In the genomic region with DNA sequence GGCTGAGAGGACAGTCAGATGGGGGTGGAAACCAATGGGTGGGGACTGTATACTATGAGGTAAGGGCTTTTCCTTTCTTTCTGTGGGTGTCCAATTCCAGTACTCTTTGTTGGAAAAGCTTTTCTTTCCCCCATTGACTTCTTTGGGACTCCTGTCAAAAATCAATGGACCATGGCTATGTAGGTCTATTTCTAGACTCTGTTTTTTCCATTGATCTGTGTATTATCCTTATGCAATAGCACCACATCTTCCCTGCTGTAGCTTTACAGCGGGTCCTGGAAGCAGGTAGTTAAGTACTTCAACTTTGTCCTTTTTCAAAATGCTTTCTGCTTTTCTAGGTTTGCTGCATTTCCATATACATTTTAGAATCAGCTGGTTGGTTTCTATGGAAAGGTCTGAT, we compare ENCODE assay signal across 9 cellular contexts. TPM values are rescaled to one million over a fixed set of nuclear protein-coding genes. Genes with fewer than 3 reads are reported as not detected.
"Had no signal": no experiment of that assay in that cellular context is flagged by ENCODE, and none has a peak within 500 bp of the region (broad histone marks: within the 10 kb centered on the region; RNA-seq: fewer than 3 reads in every experiment).

No MANE protein-coding gene starts in this region.

- ATAC-seq: HCT116 had no signal

- H3K4me3 ChIP-seq: GM23248, HAP-1 had no signal

- H3K27ac ChIP-seq: GM23248, HL-60, KMS-11 had no signal

- H3K4me1 ChIP-seq: HAP-1 had no signal

- H2AFZ ChIP-seq: GM23248 had no signal

- H3K4me2 ChIP-seq: KMS-11 had no signal

- H3K36me3 ChIP-seq: HAP-1 had no signal

- DNase-seq: GM23248, GOT3, KBM-7 had no signal

RNA-seq across cellular contexts. Expression of a gene that starts 11.8 kb away (rescaled TPM):
- total RNA-seq: GM23248, HT1080 had no signal
- polyA plus RNA-seq: GM23248, IgD-negative memory B cell had no signal
